In the genomic region with DNA sequence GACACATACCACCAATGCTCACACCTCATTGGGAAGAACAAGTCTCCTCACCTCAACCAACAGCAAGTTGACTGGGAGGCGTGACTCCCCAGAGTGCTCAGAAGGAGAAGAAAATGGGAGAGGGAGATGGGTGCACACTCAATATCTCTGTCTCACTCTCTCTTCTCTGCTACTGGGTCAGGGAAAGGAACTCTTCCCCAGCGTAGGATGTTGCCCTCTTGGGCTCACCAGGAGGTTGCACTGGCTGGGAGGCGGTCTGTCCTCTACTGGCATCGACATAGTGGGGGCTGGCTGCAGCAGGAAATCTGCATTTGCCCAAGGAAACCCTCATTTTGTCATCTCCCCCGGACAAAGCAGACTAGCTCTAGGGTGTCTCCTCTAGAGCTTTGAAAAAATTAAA, we compare ENCODE assay signal across 23 cellular contexts.
DNase-seq lines count a peak whose midpoint lies in the region; ATAC-seq, FAIRE-seq and TF ChIP-seq lines count a peak whose summit lies in the region.
"Had no signal": no experiment of that assay in that cellular context is flagged by ENCODE, and none has a peak within 500 bp of the region (broad histone marks: within the 10 kb centered on the region; RNA-seq: fewer than 3 reads in every experiment).

No MANE protein-coding gene starts in this region.

- TF ChIP-seq RAD21 in HCT116 (IDR thresholded peaks at IDR 0.05; ENCODE audit: low read depth) = no peak

- H3K27ac ChIP-seq in HCT116 (ENCODE audit: low read depth, low read length) (no peak overlapping the region), hepatocyte (peak overlapping the region; percentile 78), sigmoid colon (no peak overlapping the region)
- H3K27ac ChIP-seq: 22Rv1, SK-N-MC, testis had no signal

- H3K27ac Mint-ChIP-seq in WTC11 = no peak overlapping the region
- H3K27ac Mint-ChIP-seq: activated naive CD8-positive, alpha-beta T cell treated with anti-CD3 and anti-CD28 coated beads for 36 hours; CD4-positive, alpha-beta memory T cell; HFFc6 had no signal

- H3K4me3 ChIP-seq in HCT116 (replicated peaks in 1 of 2; ENCODE audit: low read depth in 1 of 2, low read length in 2 of 2) (no peak overlapping the region), hepatocyte (no peak overlapping the region), sigmoid colon (no peak overlapping the region)
- H3K4me3 ChIP-seq: SK-N-MC, testis had no signal

- H3K4me3 Mint-ChIP-seq in WTC11 = no peak overlapping the region
- H3K4me3 Mint-ChIP-seq: activated naive CD8-positive, alpha-beta T cell treated with anti-CD3 and anti-CD28 coated beads for 36 hours; HFFc6 had no signal

- H3K36me3 ChIP-seq in HCT116 (ENCODE audit: control insufficient read depth in 1 of 2, insufficient read depth in 2 of 2, low read length in 2 of 2) = no peaks in the 10 kb centered on the region
- no peaks in the 10 kb centered on the region for H3K36me3 ChIP-seq in hepatocyte (replicated peaks; ENCODE audit: insufficient read depth, low read depth)
- H3K36me3 ChIP-seq in sigmoid colon = no peaks in the 10 kb centered on the region

- POLR2A ChIA-PET in HCT116 (lab: Charles Lee) = no interaction called here
- POLR2A ChIA-PET in WTC11 (lab: Charles Lee) = interaction anchor here (0.6 kb wide), 1 partner anchor 180 kb away, joined by 5 read pairs; no protein-coding TSS in a partner anchor

- no peaks in the 10 kb centered on the region for H3K27me3 ChIP-seq in HCT116 (ENCODE audit: insufficient read depth, low read length)
- no peaks in the 10 kb centered on the region for H3K27me3 ChIP-seq in hepatocyte
- no peaks in the 10 kb centered on the region for H3K27me3 ChIP-seq in sigmoid colon
- H3K27me3 ChIP-seq: testis had no signal

- FAIRE-seq in GM19239 (lab: Jason Lieb, UNC) = no peak
- FAIRE-seq: astrocyte had no signal

- intact Hi-C loops in HCT116 (cut with micrococcal nuclease) (loop anchor here (10.0 kb wide), 1 partner anchor 348 kb away; no protein-coding TSS in a partner anchor), sigmoid colon (cut with DNase I) (no loop called here)

- CTCF ChIA-PET in HCT116 (lab: Charles Lee) = no interaction called here
- CTCF ChIA-PET in WTC11 (lab: Charles Lee) = no interaction called here

- H3K9me3 ChIP-seq in HCT116 (ENCODE audit: control insufficient read depth in 1 of 2, insufficient read depth in 1 of 2, low read depth in 1 of 2, low read length in 2 of 2) (no peaks in the 10 kb centered on the region), hepatocyte (ENCODE audit: low read depth) (no peaks in the 10 kb centered on the region), sigmoid colon (no peaks in the 10 kb centered on the region)
- H3K9me3 ChIP-seq: testis had no signal

- peaks cover 19% of the 10 kb centered on the region for H3K4me1 Mint-ChIP-seq in WTC11

- H3K36me3 Mint-ChIP-seq in WTC11 = no peaks in the 10 kb centered on the region
- H3K36me3 Mint-ChIP-seq: activated naive CD8-positive, alpha-beta T cell treated with anti-CD3 and anti-CD28 coated beads for 36 hours; CD4-positive, alpha-beta memory T cell had no signal

- no peak for TF ChIP-seq POLR2A in HCT116 (IDR thresholded peaks at IDR 0.05; ENCODE audit: borderline replicate concordance, extremely low read depth, insufficient read depth, insufficient read length)
- no peak for TF ChIP-seq POLR2A in sigmoid colon (IDR thresholded peaks at IDR 0.05)

- ATAC-seq in HCT116 (no peak), WTC11 (no peak)

- DNase-seq in NCI-H2081 (lab: John Stamatoyannopoulos, UW) (peak; percentile 44 to 74), NCI-H2081 treated with DMSO at 0.1 percent for 48 hours (lab: John Stamatoyannopoulos, UW) (no peak), HCT116 (ENCODE audit: low read depth, low spot score) (no peak), hepatocyte (ENCODE audit: low spot score) (no peak), sigmoid colon (peak; percentile 20), WTC11 (ENCODE audit: low spot score) (no peak), NCI-H2107 (lab: John Stamatoyannopoulos, UW) (no peak), GM19239 (ENCODE audit: insufficient read length, low spot score) (no peak)
- DNase-seq: CD4-positive, alpha-beta memory T cell; central memory CD4-positive, alpha-beta T cell; HFFc6; KG1; mesenchymal stem cell; NCI-H2171; nucleus accumbens; stimulated activated CD4-positive, alpha-beta T cell treated with anti-CD3 and anti-CD28 coated beads, Interleukin-12 subunit alpha, Interleukin-12 subunit beta, amount 100 ng/mL, for 4 hours; stimulated activated CD4-positive, alpha-beta T cell treated with anti-CD3 and anti-CD28 coated beads, Interleukin-4, amount 100 ng/mL, for 24 hours; stimulated activated naive CD4-positive, alpha-beta T cell had no signal

- WGBS in hepatocyte (ENCODE audit: low lambda C conversion rate, missing lambda C conversion rate) = 81% methylated on average over 5 of the region's 5 CpGs
- WGBS in sigmoid colon, 2 donors = 57 to 78% methylated on average over 5 of the region's 5 CpGs

- H3K4me2 ChIP-seq in HCT116 (ENCODE audit: low read length) (0 out of 2 replicates have a peak overlapping the region, but pooled peaks have one; percentile 27), hepatocyte (no peak overlapping the region)

- H3K79me2 ChIP-seq in HCT116 (ENCODE audit: insufficient read depth, low read length) = no peaks in the 10 kb centered on the region
- no peaks in the 10 kb centered on the region for H3K79me2 ChIP-seq in hepatocyte

- H3K4me1 ChIP-seq in HCT116 (ENCODE audit: control insufficient read depth in 1 of 2, insufficient read depth in 2 of 2, low read length in 2 of 2) (peaks cover 0 to 14% of the 10 kb centered on the region in 2 experiments; a peak in 2 of 4 replicates), hepatocyte (ENCODE audit: insufficient read depth) (peaks cover 24% of the 10 kb centered on the region), sigmoid colon (peaks cover 0 to 31% (median 25%) of the 10 kb centered on the region in 4 donors)
- H3K4me1 ChIP-seq: testis had no signal

- H3K9me2 ChIP-seq in HCT116 (ENCODE audit: insufficient read depth) (no peaks in the 10 kb centered on the region), hepatocyte (replicated peaks; ENCODE audit: insufficient read depth) (no peaks in the 10 kb centered on the region)

- TF ChIP-seq CTCF in HCT116 (IDR thresholded peaks at IDR 0.05 in 2 of 3, conservative IDR thresholded peaks at IDR 0.05 in 1 of 3; ENCODE audit: borderline replicate concordance in 1 of 3, insufficient read depth in 1 of 3, low read depth in 2 of 3, low read length in 2 of 3) (no peak), hepatocyte (IDR thresholded peaks at IDR 0.05; ENCODE audit: poor library complexity) (no peak), sigmoid colon (IDR thresholded peaks at IDR 0.05) (no peak), WTC11 (IDR thresholded peaks at IDR 0.05) (no peak)

- RAD21 ChIA-PET in HCT116 (lab: Charles Lee; ENCODE audit: low non-redundant PET in 1 of 2, low total read pairs in 2 of 2, uncharacterized antibody in 2 of 2, unreplicated experiment in 2 of 2) = no interaction called here

- TF ChIP-seq EP300 in sigmoid colon (IDR thresholded peaks at IDR 0.05) = no peak

- H4K20me1 ChIP-seq in HCT116 (ENCODE audit: insufficient read depth) (no peaks in the 10 kb centered on the region), hepatocyte (ENCODE audit: insufficient read depth, poor library complexity, severe bottlenecking) (no peaks in the 10 kb centered on the region)

- no peak overlapping the region for H3K9ac ChIP-seq in HCT116 (ENCODE audit: low read length)

- peaks cover 68% of the 10 kb centered on the region for H3K27me3 Mint-ChIP-seq in WTC11 (ENCODE audit: low read depth)

- no TSS peak for BruUV-seq in HCT116 (replicated peaks; lab: Mats Ljungman, UMichigan)

- H2AFZ ChIP-seq in HCT116 (ENCODE audit: low read depth, low read length, poor library complexity, severe bottlenecking) = no peak overlapping the region
- H2AFZ ChIP-seq in hepatocyte = no peak overlapping the region

- H3K9me3 Mint-ChIP-seq in WTC11 = peaks cover 6% of the 10 kb centered on the region
- H3K9me3 Mint-ChIP-seq: HFFc6 had no signal

TF ChIP-seq in HCT116, 20 proteins besides CTCF, POLR2A, EP300 and RAD21:
- TF ChIP-seq SIN3A (IDR thresholded peaks at IDR 0.05; ENCODE audit: low read depth) (no peak), TCF7L2 (IDR thresholded peaks at IDR 0.05; ENCODE audit: borderline replicate concordance, extremely low read depth, insufficient read depth, insufficient read length) (no peak), EZH2 (IDR thresholded peaks at IDR 0.05) (no peak), POLR2AphosphoS5 (IDR thresholded peaks at IDR 0.05; ENCODE audit: low read depth, low read length) (no peak), SP1 (IDR thresholded peaks at IDR 0.05; ENCODE audit: low read depth) (no peak), YY1 (IDR thresholded peaks at IDR 0.05; ENCODE audit: extremely low read depth, insufficient replicate concordance, low read depth, low read length) (no peak)

TF ChIP-seq in WTC11, 78 proteins besides CTCF, POLR2A, EP300 and RAD21:
- TF ChIP-seq PRRX2 (CRISPR knock-in tag; IDR thresholded peaks at IDR 0.05) = no peak
- TF ChIP-seq, protein P1, sequence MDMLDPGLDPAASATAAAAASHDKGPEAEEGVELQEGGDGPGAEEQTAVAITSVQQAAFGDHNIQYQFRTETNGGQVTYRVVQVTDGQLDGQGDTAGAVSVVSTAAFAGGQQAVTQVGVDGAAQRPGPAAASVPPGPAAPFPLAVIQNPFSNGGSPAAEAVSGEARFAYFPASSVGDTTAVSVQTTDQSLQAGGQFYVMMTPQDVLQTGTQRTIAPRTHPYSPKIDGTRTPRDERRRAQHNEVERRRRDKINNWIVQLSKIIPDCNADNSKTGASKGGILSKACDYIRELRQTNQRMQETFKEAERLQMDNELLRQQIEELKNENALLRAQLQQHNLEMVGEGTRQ (CRISPR knock-in tag; IDR thresholded peaks at IDR 0.05) = no peak
- TF ChIP-seq JAZF1 (CRISPR knock-in tag; IDR thresholded peaks at IDR 0.05) = no peak
- no peak for TF ChIP-seq NFE2L1 (CRISPR knock-in tag; IDR thresholded peaks at IDR 0.05)
- TF ChIP-seq KAT7 (CRISPR knock-in tag; IDR thresholded peaks at IDR 0.05; ENCODE audit: borderline replicate concordance) = no peak
TF ChIP-seq in WTC11: peak in this region for 0.

Comparison
In these comparisons a context has a peak if more than half of its experiments do, and no peak if none do; other contexts are left out.
1. DNase-seq: peak in NCI-H2081 (2 of 2) and sigmoid colon (single experiment); none in NCI-H2081 treated with DMSO at 0.1 percent for 48 hours (single experiment), HCT116 (single experiment), hepatocyte (single experiment), WTC11 (single experiment), NCI-H2107 (single experiment) and GM19239 (single experiment).